ENCODE assay signal across 10 cellular contexts in genomic region chr15:40793216-40793989, GRCh38. TPM values are rescaled to one million over a fixed set of nuclear protein-coding genes. Genes with fewer than 3 reads are reported as not detected.
DNase-seq lines count a peak whose midpoint lies in the region; ATAC-seq, FAIRE-seq and TF ChIP-seq lines count a peak whose summit lies in the region.
"Had no signal": no experiment of that assay in that cellular context is flagged by ENCODE, and none has a peak within 500 bp of the region (broad histone marks: within the 10 kb centered on the region; RNA-seq: fewer than 3 reads in every experiment).

No MANE protein-coding gene starts in this region.

- H3K27ac ChIP-seq in psoas muscle = no peak overlapping the region

- no peaks in the 10 kb centered on the region for H3K27me3 ChIP-seq in psoas muscle (ENCODE audit: insufficient read depth in 3 of 3, low read length in 2 of 3)
- H3K27me3 ChIP-seq in H7 (ENCODE audit: control insufficient read depth, insufficient read depth, low read length) = no peaks in the 10 kb centered on the region

- peak in 3 of 4 donors; percentile 58 to 62 (median 59) for ATAC-seq in psoas muscle

- FAIRE-seq in GM19239 (lab: Jason Lieb, UNC) = no peak

- peaks cover 13% of the 10 kb centered on the region for H3K4me1 ChIP-seq in psoas muscle

- WGBS in psoas muscle, 3 donors = 70 to 75% (median 74%) methylated on average over 9 of the region's 9 CpGs

- H3K4me3 ChIP-seq in psoas muscle (no peak overlapping the region), H7 (ENCODE audit: insufficient read depth, low read depth, low read length) (no peak overlapping the region)

- peaks cover 0 to 8% of the 10 kb centered on the region in 2 donors for H3K36me3 ChIP-seq in psoas muscle (ENCODE audit: insufficient read depth in 1 of 2, low read depth in 1 of 2)
- H3K36me3 ChIP-seq in H7 (replicated peaks; ENCODE audit: control insufficient read depth, insufficient read depth, low read length) = no peaks in the 10 kb centered on the region; the same call in 1 of the 2 replicates

- intact Hi-C loops in psoas muscle (cut with DNase I) = no loop called here

- no peak for TF ChIP-seq CTCF in psoas muscle (IDR thresholded peaks at IDR 0.05)

- DNase-seq in DMS153 treated with DMSO at 0.1 percent for 48 hours (lab: John Stamatoyannopoulos, UW; ENCODE audit: unreplicated experiment) = peak; percentile 2
- no peak for DNase-seq in DMS153 (lab: John Stamatoyannopoulos, UW)
- DNase-seq in NCI-H2029 treated with DMSO at 0.1 percent for 48 hours (lab: John Stamatoyannopoulos, UW) = peak; percentile 23
- peak; percentile 99 for DNase-seq in dermis blood vessel endothelial cell
- peak; percentile 36 to 58 for DNase-seq in psoas muscle
- no peak for DNase-seq in GM19239 (ENCODE audit: insufficient read length, low spot score)
- DNase-seq in H7 = no peak
- DNase-seq in DMS79 treated with DMSO at 0.1 percent for 48 hours (lab: John Stamatoyannopoulos, UW) = no peak
- DNase-seq: effector CD8-positive, alpha-beta T cell had no signal

- no peaks in the 10 kb centered on the region for H3K9me3 ChIP-seq in psoas muscle

RNA-seq across cellular contexts. Expression of gene ZFYVE19, which starts 13.5 kb away (rescaled TPM):
- total RNA-seq in dermis blood vessel endothelial cell (32.3 and 47.5 TPM in 2 replicates), psoas muscle (10 to 100 TPM in 2 of 4 donors, 1 to 10 TPM in 2; 9.1 to 12.4 (median 10.8) TPM)
- 10 to 100 TPM; 16.9 to 31.5 (median 25.4) TPM for polyA plus RNA-seq in psoas muscle
- total RNA-seq in H7 (2014; rRNA removed; shearing (Covaris generic)) = 25.5 and 30.0 TPM in 2 replicates

RNA-seq across cellular contexts. Expression of gene DNAJC17, which starts 13.9 kb away (rescaled TPM):
- total RNA-seq in dermis blood vessel endothelial cell (21.6 and 61.4 TPM in 2 replicates), psoas muscle (10 to 100 TPM in 3 of 4 donors, 1 to 10 TPM in 1; 8.9 to 18.5 (median 13.0) TPM)
- 10 to 100 TPM; 16.6 to 32.4 (median 32.0) TPM for polyA plus RNA-seq in psoas muscle
- 28.2 and 34.6 TPM in 2 replicates for total RNA-seq in H7 (2014; rRNA removed; shearing (Covaris generic))

RNA-seq across cellular contexts. Expression of gene C15orf62, which starts 23.6 kb away (rescaled TPM):
- total RNA-seq in dermis blood vessel endothelial cell (1.0 and 2.1 TPM in 2 replicates), psoas muscle (not detected)
- polyA plus RNA-seq in psoas muscle = under 1 TPM; 0.05 to 0.19 (median 0.07) TPM
- total RNA-seq in H7 (2014; rRNA removed; shearing (Covaris generic)) = 0.31 and 0.48 TPM in 2 replicates

RNA-seq across cellular contexts. Expression of gene GCHFR, which starts 29.5 kb away (rescaled TPM):
- total RNA-seq in dermis blood vessel endothelial cell (29.5 and 30.6 TPM in 2 replicates), psoas muscle (1 to 10 TPM; 1.5 to 4.9 (median 2.9) TPM)
- polyA plus RNA-seq in psoas muscle = 1 to 10 TPM; 4.3 to 6.7 (median 5.0) TPM
- 58.3 and 60.9 TPM in 2 replicates for total RNA-seq in H7 (2014; rRNA removed; shearing (Covaris generic))

RNA-seq across cellular contexts. Expression of gene PPP1R14D, which starts 35.1 kb away (rescaled TPM):
- total RNA-seq in dermis blood vessel endothelial cell (not detected in 2 replicates), psoas muscle (not detected)
- polyA plus RNA-seq in psoas muscle = not detected
- total RNA-seq in H7 (2014; rRNA removed; shearing (Covaris generic)) = not detected in 2 replicates
- total RNA-seq: B cell had no signal

Comparison
In these comparisons a context has a peak if more than half of its experiments do, and no peak if none do; other contexts are left out.
1. DNase-seq: peak in DMS153 treated with DMSO at 0.1 percent for 48 hours (single experiment), NCI-H2029 treated with DMSO at 0.1 percent for 48 hours (single experiment), dermis blood vessel endothelial cell (single experiment) and psoas muscle (2 of 2); none in DMS153 (single experiment), GM19239 (single experiment), H7 (single experiment) and DMS79 treated with DMSO at 0.1 percent for 48 hours (single experiment).